Comparison of ENCODE assay signal across 8 cellular contexts in the genomic region with DNA sequence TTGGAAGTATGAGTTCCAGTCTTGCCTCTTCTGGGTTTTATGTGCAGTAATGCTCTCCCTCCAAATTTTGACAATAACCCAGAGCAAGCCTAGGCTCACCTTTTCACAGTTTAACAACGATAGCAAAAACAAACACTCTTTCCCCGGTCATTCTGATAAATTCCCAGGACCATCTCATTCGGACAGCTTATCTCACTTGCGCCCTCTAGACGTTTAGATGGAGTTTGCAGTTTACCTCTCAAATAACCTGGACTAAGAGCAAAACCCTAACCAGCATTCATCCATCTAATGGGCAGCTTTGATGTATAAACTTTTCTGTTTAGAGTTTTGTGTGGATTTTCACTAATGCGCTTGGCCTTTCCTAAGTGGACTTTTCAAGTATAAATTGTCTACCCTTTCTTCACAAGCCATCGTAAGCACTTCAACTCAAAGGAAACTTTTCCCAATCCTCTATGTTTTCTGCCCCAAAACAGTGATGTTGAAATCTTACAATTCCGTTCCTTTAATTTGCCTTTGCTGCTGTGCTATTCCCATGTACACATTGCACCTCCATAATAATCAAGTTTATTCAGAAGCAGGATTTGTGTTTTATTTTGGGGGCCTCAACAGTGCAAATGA.
DNase-seq lines count a peak whose midpoint lies in the region; ATAC-seq and TF ChIP-seq lines count a peak whose summit lies in the region.

No MANE protein-coding gene starts in this region.

- no peak overlapping the region for H3K27ac ChIP-seq in 22Rv1
- H3K27ac ChIP-seq in caudate nucleus (ENCODE audit: low read depth, low read length) = no peak overlapping the region

- peak; percentile 80 for ATAC-seq in GM18867 (IDR thresholded peaks at IDR 0.05; ENCODE audit: unreplicated experiment)
- ATAC-seq in sciatic nerve = no peak

- DNase-seq in NCI-H460 (ENCODE audit: extremely low read depth, low read depth) (peak; percentile 49), epithelial cell of esophagus (ENCODE audit: low read depth) (peak; percentile 46), retinal pigment epithelial cell (ENCODE audit: low read depth) (no peak), caudate nucleus (lab: John Stamatoyannopoulos, UW) (no peak), sciatic nerve (ENCODE audit: low spot score) (no peak), midbrain (lab: John Stamatoyannopoulos, UW) (no peak)

- intact Hi-C loops in sciatic nerve (cut with DNase I) = no loop called here

- H3K4me3 ChIP-seq in epithelial cell of esophagus (ENCODE audit: low read length) = no peak overlapping the region
- no peak overlapping the region for H3K4me3 ChIP-seq in retinal pigment epithelial cell (ENCODE audit: low read length)

- TF ChIP-seq CTCF in 22Rv1 (IDR thresholded peaks at IDR 0.05) (peak; percentile 94), epithelial cell of esophagus (IDR thresholded peaks at IDR 0.05; ENCODE audit: insufficient read depth, low read depth, low read length, missing control alignments) (peak; percentile 78), retinal pigment epithelial cell (conservative IDR thresholded peaks at IDR 0.05; ENCODE audit: low read depth, low read length) (peak; percentile 56)

Comparison
In these comparisons a context has a peak if more than half of its experiments do, and no peak if none do; other contexts are left out.
1. DNase-seq: peak in NCI-H460 (single experiment) and epithelial cell of esophagus (single experiment); none in retinal pigment epithelial cell (single experiment), caudate nucleus (0 of 61), sciatic nerve (single experiment) and midbrain (single experiment).
2. Peak in every context shown above with its lines, with median percentiles within 50 percentile points of each other: CTCF ChIP-seq.